In the genomic region with DNA sequence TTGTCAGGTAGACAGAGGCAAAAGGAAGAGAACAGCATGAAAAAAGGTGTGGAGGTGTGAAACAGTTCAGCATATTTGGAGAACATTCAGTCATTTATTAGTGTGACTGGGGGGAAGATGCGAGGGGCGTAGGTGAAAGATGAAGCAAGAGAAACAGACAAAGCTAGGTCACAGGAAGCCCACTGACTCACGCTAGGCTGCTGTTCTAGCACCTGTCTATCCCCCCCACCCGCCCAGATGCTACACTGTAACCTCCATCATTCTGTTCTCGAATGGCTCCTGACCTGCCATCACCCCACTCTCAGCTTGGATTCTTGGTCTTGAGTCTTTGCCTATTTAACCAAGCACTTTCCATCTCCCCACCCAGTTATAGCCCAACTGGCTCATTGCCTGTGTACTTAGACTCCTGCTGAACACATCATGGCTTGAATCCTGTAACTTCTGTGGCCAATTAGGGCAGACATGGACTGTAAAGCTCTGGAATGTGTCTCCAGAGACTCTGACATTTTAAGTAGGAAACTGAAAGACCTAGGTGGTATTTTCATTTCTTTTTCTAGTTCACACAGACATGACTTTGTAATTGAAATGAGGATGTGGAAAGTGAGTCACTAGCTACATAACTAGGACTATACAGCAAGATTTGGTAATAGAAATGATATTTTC, we compare ENCODE assay signal across 11 cellular contexts. TPM values are rescaled to one million over a fixed set of nuclear protein-coding genes. Genes with fewer than 3 reads are reported as not detected.
DNase-seq lines count a peak whose midpoint lies in the region; ATAC-seq and TF ChIP-seq lines count a peak whose summit lies in the region.
"Had no signal": no experiment of that assay in that cellular context is flagged by ENCODE, and none has a peak within 500 bp of the region (broad histone marks: within the 10 kb centered on the region; RNA-seq: fewer than 3 reads in every experiment).

No MANE protein-coding gene starts in this region.

- intact Hi-C loops in vagina (cut with DNase I): no loop called here
- intact Hi-C loops in lower lobe of right lung (cut with DNase I): no loop called here

- peak; percentile 68 for DNase-seq in CD1c-positive myeloid dendritic cell (ENCODE audit: extremely low spot score)
- peak; percentile 25 for DNase-seq in GOT3 (lab: John Stamatoyannopoulos, UW)
- peak; percentile 71 for DNase-seq in kidney glomerular epithelial cell (lab: John Stamatoyannopoulos, UW)
- no peak for DNase-seq in central memory CD4-positive, alpha-beta T cell
- DNase-seq in vagina (ENCODE audit: extremely low spot score in 2 of 2): no peak
- DNase-seq in lower lobe of right lung: no peak
- DNase-seq: KG1, nephron progenitor cell, Right ventricle myocardium superior had no signal

- H3K4me3 Mint-ChIP-seq in activated T-helper 17 cell treated with anti-CD3 and anti-CD28 coated beads, Interleukin-2, amount 50 U/mL, for 72 hours: peak overlapping the region; percentile 55
- H3K4me3 Mint-ChIP-seq: nephron progenitor cell had no signal

- H3K27me3 ChIP-seq in vagina (no peaks in the 10 kb centered on the region), lower lobe of right lung (ENCODE audit: low read depth) (no peaks in the 10 kb centered on the region)

- H3K27ac ChIP-seq in vagina: no peak overlapping the region
- no peak overlapping the region for H3K27ac ChIP-seq in lower lobe of right lung

- H3K4me3 ChIP-seq in vagina (no peak overlapping the region), lower lobe of right lung (no peak overlapping the region)

- peak overlapping the region; percentile 42 for H3K27ac Mint-ChIP-seq in activated T-helper 17 cell treated with anti-CD3 and anti-CD28 coated beads, Interleukin-2, amount 50 U/mL, for 72 hours
- H3K27ac Mint-ChIP-seq: nephron progenitor cell had no signal

- H3K9me3 Mint-ChIP-seq in activated T-helper 17 cell treated with anti-CD3 and anti-CD28 coated beads, Interleukin-2, amount 50 U/mL, for 72 hours: no peaks in the 10 kb centered on the region
- H3K9me3 Mint-ChIP-seq: nephron progenitor cell had no signal

- peaks cover 10% of the 10 kb centered on the region for H3K4me1 Mint-ChIP-seq in activated T-helper 17 cell treated with anti-CD3 and anti-CD28 coated beads, Interleukin-2, amount 50 U/mL, for 72 hours
- H3K4me1 Mint-ChIP-seq: nephron progenitor cell had no signal

- no peaks in the 10 kb centered on the region for H3K36me3 ChIP-seq in vagina
- H3K36me3 ChIP-seq in lower lobe of right lung: no peaks in the 10 kb centered on the region

- H3K9me3 ChIP-seq in vagina: no peaks in the 10 kb centered on the region
- no peaks in the 10 kb centered on the region for H3K9me3 ChIP-seq in lower lobe of right lung

- H3K4me1 ChIP-seq in vagina (no peaks in the 10 kb centered on the region), lower lobe of right lung (peaks cover 12% of the 10 kb centered on the region)

- peaks cover 20% of the 10 kb centered on the region for H3K27me3 Mint-ChIP-seq in activated T-helper 17 cell treated with anti-CD3 and anti-CD28 coated beads, Interleukin-2, amount 50 U/mL, for 72 hours

- H3K36me3 Mint-ChIP-seq in activated T-helper 17 cell treated with anti-CD3 and anti-CD28 coated beads, Interleukin-2, amount 50 U/mL, for 72 hours (ENCODE audit: low read depth): no peaks in the 10 kb centered on the region

- TF ChIP-seq POLR2A in vagina (IDR thresholded peaks at IDR 0.05): no peak

- TF ChIP-seq CTCF in vagina (IDR thresholded peaks at IDR 0.05): no peak
- no peak for TF ChIP-seq CTCF in lower lobe of right lung (IDR thresholded peaks at IDR 0.05)

- ATAC-seq in activated T-helper 17 cell treated with anti-CD3 and anti-CD28 coated beads, Interleukin-2, amount 50 U/mL, for 72 hours (replicated peaks): peak; percentile 71
- no peak for ATAC-seq in lower lobe of right lung
- no peak for ATAC-seq in HG02981 (IDR thresholded peaks at IDR 0.05; ENCODE audit: unreplicated experiment)

RNA-seq across cellular contexts. Expression of a gene that starts 12.0 kb away (rescaled TPM):
- 10 to 100 TPM; 23.7 to 32.4 TPM for total RNA-seq in activated T-helper 17 cell treated with anti-CD3 and anti-CD28 coated beads, Interleukin-2, amount 50 U/mL, for 72 hours
- total RNA-seq in vagina (20.1 TPM), lower lobe of right lung (38.4 TPM)

RNA-seq across cellular contexts. Expression of a gene that starts 12.8 kb away (rescaled TPM):
- total RNA-seq in activated T-helper 17 cell treated with anti-CD3 and anti-CD28 coated beads, Interleukin-2, amount 50 U/mL, for 72 hours: 1 to 10 TPM; 2.0 to 4.4 TPM
- 6.1 TPM for total RNA-seq in vagina
- total RNA-seq in lower lobe of right lung: 12.1 TPM

RNA-seq across cellular contexts. Expression of a gene that starts 36.8 kb away (rescaled TPM):
- 10 to 100 TPM; 75.6 to 81.2 TPM for total RNA-seq in activated T-helper 17 cell treated with anti-CD3 and anti-CD28 coated beads, Interleukin-2, amount 50 U/mL, for 72 hours
- total RNA-seq in vagina (24.3 TPM), lower lobe of right lung (34.3 TPM)

RNA-seq across cellular contexts. Expression of a gene that starts 37.0 kb away (rescaled TPM):
- 100 to 1,000 TPM in 1 of 2 donors, 10 to 100 TPM in 1; 72.2 to 116 TPM for total RNA-seq in activated T-helper 17 cell treated with anti-CD3 and anti-CD28 coated beads, Interleukin-2, amount 50 U/mL, for 72 hours
- total RNA-seq in vagina (124 TPM), lower lobe of right lung (122 TPM)

RNA-seq across cellular contexts. Expression of a gene that starts 40.5 kb away (rescaled TPM):
- total RNA-seq in activated T-helper 17 cell treated with anti-CD3 and anti-CD28 coated beads, Interleukin-2, amount 50 U/mL, for 72 hours: under 1 TPM; 0.74 to 0.76 TPM
- total RNA-seq in vagina (9.6 TPM), lower lobe of right lung (0.44 TPM)
- total RNA-seq: Right ventricle myocardium superior had no signal

Comparison
In these comparisons a context has a peak if more than half of its experiments do, and no peak if none do; other contexts are left out.
1. DNase-seq: peak in CD1c-positive myeloid dendritic cell (single experiment), GOT3 (single experiment) and kidney glomerular epithelial cell (single experiment); none in central memory CD4-positive, alpha-beta T cell (single experiment), vagina (0 of 2) and lower lobe of right lung (single experiment).